In the genomic region with DNA sequence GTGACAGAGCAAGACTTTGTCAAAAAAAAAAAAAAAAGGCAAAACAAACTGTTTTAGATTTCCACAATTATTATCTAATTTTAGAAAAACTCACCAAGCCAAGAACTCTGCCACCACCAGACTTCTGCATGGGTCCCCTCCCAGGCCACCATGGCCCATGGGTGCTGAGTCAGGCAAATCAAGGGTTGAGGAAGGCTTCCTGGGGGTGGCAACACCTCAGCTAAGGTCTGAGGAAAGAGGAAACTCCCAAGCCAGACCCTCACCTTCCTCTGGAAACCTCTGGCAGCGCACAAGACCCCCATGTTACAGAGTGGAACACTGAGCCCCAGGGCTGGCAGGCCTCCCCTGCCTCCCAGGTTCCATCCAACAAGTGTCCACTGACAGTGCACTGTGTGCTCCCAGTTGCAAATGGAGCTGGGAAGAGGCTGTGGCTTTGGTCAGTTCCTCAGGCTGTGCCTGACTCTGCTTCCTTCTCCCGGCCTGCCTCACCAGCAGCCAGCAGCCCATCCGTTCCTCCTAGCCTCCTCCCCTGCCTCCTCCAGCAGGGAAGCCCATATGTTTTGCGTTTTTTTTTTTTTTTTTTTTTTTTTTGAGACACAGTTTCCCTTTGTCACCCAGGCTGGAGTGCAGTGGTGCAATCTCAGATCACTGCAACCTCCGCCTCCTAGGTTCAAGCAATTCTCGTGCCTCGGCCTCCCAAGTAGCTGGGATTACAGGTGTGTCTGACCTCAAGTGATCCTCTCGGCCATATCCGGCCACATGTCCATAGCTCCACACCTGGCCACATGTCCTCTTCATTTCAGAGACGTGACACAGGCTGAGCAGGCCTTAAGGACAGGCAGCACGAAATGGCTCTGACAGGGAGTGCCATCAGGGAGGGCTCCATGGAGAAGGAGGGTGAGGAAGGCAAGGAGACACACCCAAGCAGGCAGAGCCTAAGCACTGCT, we compare ENCODE assay signal across 16 cellular contexts. TPM values are rescaled to one million over a fixed set of nuclear protein-coding genes. Genes with fewer than 3 reads are reported as not detected.
DNase-seq lines count a peak whose midpoint lies in the region; ATAC-seq and TF ChIP-seq lines count a peak whose summit lies in the region.
"Had no signal": no experiment of that assay in that cellular context is flagged by ENCODE, and none has a peak within 500 bp of the region (broad histone marks: within the 10 kb centered on the region; RNA-seq: fewer than 3 reads in every experiment).

No MANE protein-coding gene starts in this region.

- H3K36me3 Mint-ChIP-seq in CD4-positive, CD25-positive, alpha-beta regulatory T cell, result no peaks in the 10 kb centered on the region
- H3K36me3 Mint-ChIP-seq in activated B cell treated with CpG ODN at 0.5 μM for 24 hours (ENCODE audit: low read depth) (no peaks in the 10 kb centered on the region), nephron progenitor cell (ENCODE audit: low read depth) (no peaks in the 10 kb centered on the region)

- no peaks in the 10 kb centered on the region for H3K27me3 Mint-ChIP-seq in CD4-positive, CD25-positive, alpha-beta regulatory T cell
- H3K27me3 Mint-ChIP-seq in activated B cell treated with CpG ODN at 0.5 μM for 24 hours (no peaks in the 10 kb centered on the region), nephron progenitor cell (ENCODE audit: low read depth, poor library complexity) (peaks cover 10% of the 10 kb centered on the region)

- no peak overlapping the region for H3K4me3 ChIP-seq in BLaER1
- H3K4me3 ChIP-seq in CD4-positive, CD25-positive, alpha-beta regulatory T cell (ENCODE audit: low read depth, low read length), result no peak overlapping the region
- H3K4me3 ChIP-seq: Peyer's patch had no signal

- peak overlapping the region in 1 of 4 donors; percentile 85 for H3K4me3 Mint-ChIP-seq in CD4-positive, CD25-positive, alpha-beta regulatory T cell
- H3K4me3 Mint-ChIP-seq in activated B cell treated with CpG ODN at 0.5 μM for 24 hours, result no peak overlapping the region
- H3K4me3 Mint-ChIP-seq in nephron progenitor cell, result no peak overlapping the region
- H3K4me3 Mint-ChIP-seq: activated CD8-positive, alpha-beta T cell treated with anti-CD3 and anti-CD28 coated beads, Interleukin-2, amount 10 ng/mL, durations not matched to agents 7 days and 5 days had no signal

- no peaks in the 10 kb centered on the region for H3K9me3 ChIP-seq in BLaER1
- H3K9me3 ChIP-seq in CD4-positive, CD25-positive, alpha-beta regulatory T cell (ENCODE audit: control insufficient read depth in 2 of 2, low read length in 2 of 2), result no peaks in the 10 kb centered on the region
- H3K9me3 ChIP-seq: Peyer's patch had no signal

- H3K36me3 ChIP-seq in BLaER1, result no peaks in the 10 kb centered on the region
- no peaks in the 10 kb centered on the region for H3K36me3 ChIP-seq in CD4-positive, CD25-positive, alpha-beta regulatory T cell (ENCODE audit: control insufficient read depth, insufficient read depth, low read length)
- H3K36me3 ChIP-seq: Peyer's patch had no signal

- peak overlapping the region; percentile 61 for H3K4me2 ChIP-seq in BLaER1

- CTCF ChIA-PET in activated B cell treated with CpG ODN at 0.5 μM for 24 hours (lab: Charles Lee), result no interaction called here

- no peak for DNase-seq in CD4-positive, CD25-positive, alpha-beta regulatory T cell
- DNase-seq in activated B cell treated with CpG ODN at 0.5 μM for 24 hours (no peak), nephron progenitor cell (no peak), T-helper 2 cell (no peak), caudate nucleus (lab: John Stamatoyannopoulos, UW) (no peak)
- DNase-seq: activated CD8-positive, alpha-beta T cell treated with anti-CD3 and anti-CD28 coated beads, Interleukin-2, amount 10 ng/mL, durations not matched to agents 7 days and 5 days; AML-193; central memory CD4-positive, alpha-beta T cell; DMS79; effector memory CD4-positive, alpha-beta T cell; NCI-H1436; Peyer's patch; small intestine; stimulated activated CD4-positive, alpha-beta T cell treated with anti-CD3 and anti-CD28 coated beads, Interleukin-4, amount 100 ng/mL, for 24 hours had no signal

- ATAC-seq in CD4-positive, CD25-positive, alpha-beta regulatory T cell (ENCODE audit: low read depth in 2 of 2), result no peak
- no peak for ATAC-seq in activated B cell treated with CpG ODN at 0.5 μM for 24 hours (ENCODE audit: low read depth)
- ATAC-seq in HG02973 (IDR thresholded peaks at IDR 0.05; ENCODE audit: unreplicated experiment), result no peak
- ATAC-seq: activated CD8-positive, alpha-beta T cell treated with anti-CD3 and anti-CD28 coated beads, Interleukin-2, amount 10 ng/mL, durations not matched to agents 7 days and 5 days had no signal

- H3K27ac ChIP-seq in BLaER1 (peak overlapping the region; percentile 30; the same call in 1 of the 2 replicates), caudate nucleus (ENCODE audit: low read depth, low read length) (no peak overlapping the region)
- H3K27ac ChIP-seq in CD4-positive, CD25-positive, alpha-beta regulatory T cell (ENCODE audit: insufficient read depth, low read length, poor library complexity, severe bottlenecking), result no peak overlapping the region
- H3K27ac ChIP-seq: Peyer's patch had no signal

- POLR2A ChIA-PET in activated B cell treated with CpG ODN at 0.5 μM for 24 hours (lab: Charles Lee), result interaction anchor here (0.7 to 0.9 kb wide), 3 partner anchors 17 to 38 kb away, joined by 3 to 5 read pairs (median 3); no protein-coding TSS in a partner anchor

- no peaks in the 10 kb centered on the region for H3K27me3 ChIP-seq in BLaER1
- no peaks in the 10 kb centered on the region for H3K27me3 ChIP-seq in CD4-positive, CD25-positive, alpha-beta regulatory T cell (ENCODE audit: control insufficient read depth, insufficient read depth, low read length)
- H3K27me3 ChIP-seq: Peyer's patch had no signal

- peaks cover 0 to 55% (median 10%) of the 10 kb centered on the region in 4 donors for H3K4me1 Mint-ChIP-seq in CD4-positive, CD25-positive, alpha-beta regulatory T cell
- H3K4me1 Mint-ChIP-seq in activated B cell treated with CpG ODN at 0.5 μM for 24 hours (peaks cover 28% of the 10 kb centered on the region), nephron progenitor cell (peaks cover 36% of the 10 kb centered on the region)

- TF ChIP-seq CTCF in activated B cell treated with CpG ODN at 0.5 μM for 24 hours (IDR thresholded peaks at IDR 0.05), result no peak
- no peak for TF ChIP-seq CTCF in nephron progenitor cell (IDR thresholded peaks at IDR 0.05)

- H3K4me1 ChIP-seq in BLaER1, result peaks cover 66% of the 10 kb centered on the region
- peaks cover 28% of the 10 kb centered on the region for H3K4me1 ChIP-seq in CD4-positive, CD25-positive, alpha-beta regulatory T cell (ENCODE audit: control insufficient read depth, insufficient read depth, low read length, poor library complexity, severe bottlenecking)

- no peaks in the 10 kb centered on the region for H3K9me3 Mint-ChIP-seq in CD4-positive, CD25-positive, alpha-beta regulatory T cell
- H3K9me3 Mint-ChIP-seq in activated B cell treated with CpG ODN at 0.5 μM for 24 hours (no peaks in the 10 kb centered on the region), nephron progenitor cell (no peaks in the 10 kb centered on the region)

- H4K20me1 ChIP-seq in BLaER1, result no peaks in the 10 kb centered on the region

- intact Hi-C loops in activated B cell treated with CpG ODN at 0.5 μM for 24 hours (cut with micrococcal nuclease), result no loop called here

- peak overlapping the region; percentile 51 to 90 (median 87) for H3K27ac Mint-ChIP-seq in CD4-positive, CD25-positive, alpha-beta regulatory T cell
- H3K27ac Mint-ChIP-seq in activated B cell treated with CpG ODN at 0.5 μM for 24 hours (peak overlapping the region; percentile 60), nephron progenitor cell (peak overlapping the region; percentile 39)

- no peak overlapping the region; the same call in 1 of the 2 replicates for H3K9ac ChIP-seq in BLaER1

RNA-seq across cellular contexts. Expression of a gene that starts 3.5 kb away (rescaled TPM):
- 68.7 TPM for total RNA-seq in CD4-positive, CD25-positive, alpha-beta regulatory T cell
- polyA plus RNA-seq in CD4-positive, CD25-positive, alpha-beta regulatory T cell, result 100 to 1,000 TPM; 187 to 229 (median 210) TPM
- total RNA-seq in activated B cell treated with CpG ODN at 0.5 μM for 24 hours, result 9.1 and 12.9 TPM in 2 replicates

RNA-seq across cellular contexts. Expression of a gene that starts 41.0 kb away (rescaled TPM):
- total RNA-seq in CD4-positive, CD25-positive, alpha-beta regulatory T cell, result 60.0 TPM
- 10 to 100 TPM; 64.8 to 89.1 (median 75.3) TPM for polyA plus RNA-seq in CD4-positive, CD25-positive, alpha-beta regulatory T cell
- total RNA-seq in activated B cell treated with CpG ODN at 0.5 μM for 24 hours, result 13.7 and 15.6 TPM in 2 replicates
